8 cellular contexts compared by ENCODE assay signal in the genomic region with DNA sequence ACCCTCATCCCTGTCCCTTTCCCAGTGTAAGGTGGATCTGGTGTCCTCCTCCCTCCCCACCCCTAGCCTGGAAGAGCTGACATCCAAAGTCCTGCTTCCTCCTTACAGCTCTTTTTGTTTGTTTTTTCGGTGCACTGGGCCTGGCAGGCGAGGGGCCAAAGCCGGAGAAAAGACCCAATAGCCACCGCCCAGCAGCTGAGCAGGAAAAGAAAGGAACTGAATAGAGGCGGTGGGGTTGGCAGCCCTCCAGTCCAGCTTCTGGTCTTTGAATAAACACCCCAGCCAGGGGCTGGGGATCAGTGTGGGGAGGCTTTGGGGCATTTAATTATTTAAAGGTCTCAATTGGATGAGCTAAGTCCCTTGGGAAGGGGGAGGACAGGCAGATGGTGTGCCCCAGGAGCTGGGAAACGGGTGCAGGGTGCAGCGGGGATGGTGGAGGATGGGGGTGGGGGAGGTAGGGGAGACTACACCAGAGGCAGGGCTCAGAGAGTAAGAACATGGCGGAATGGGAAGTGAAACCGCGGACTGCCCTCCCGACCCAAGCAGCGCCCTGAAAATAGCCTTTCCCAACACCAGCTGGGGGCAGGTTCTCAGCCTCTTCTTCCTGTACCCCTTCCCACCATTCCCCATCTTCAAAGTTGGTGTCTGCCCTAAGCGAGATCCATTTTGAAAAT. TPM values are rescaled to one million over a fixed set of nuclear protein-coding genes. Genes with fewer than 3 reads are reported as not detected.
DNase-seq lines count a peak whose midpoint lies in the region; ATAC-seq, FAIRE-seq and TF ChIP-seq lines count a peak whose summit lies in the region.

No MANE protein-coding gene starts in this region.

- intact Hi-C loops in left ventricle myocardium inferior (cut with micrococcal nuclease): no loop called here

- no peaks in the 10 kb centered on the region for H3K36me3 ChIP-seq in BLaER1
- H3K36me3 ChIP-seq in KMS-11 (ENCODE audit: insufficient read depth): no peaks in the 10 kb centered on the region
- no peaks in the 10 kb centered on the region for H3K36me3 ChIP-seq in SJCRH30
- H3K36me3 ChIP-seq in left ventricle myocardium inferior: no peaks in the 10 kb centered on the region
- H3K36me3 ChIP-seq in small intestine (ENCODE audit: control insufficient read depth in 2 of 2, insufficient read depth in 2 of 2, low read length in 2 of 2): no peaks in the 10 kb centered on the region

- no peak overlapping the region; the same call in 1 of the 2 replicates for H2AFZ ChIP-seq in KMS-11 (ENCODE audit: low read depth)

- H3K27me3 ChIP-seq in BLaER1 (no peaks in the 10 kb centered on the region), KMS-11 (ENCODE audit: insufficient read depth, low read depth) (no peaks in the 10 kb centered on the region), SJCRH30 (no peaks in the 10 kb centered on the region), left ventricle myocardium inferior (ENCODE audit: low read depth) (no peaks in the 10 kb centered on the region), small intestine (ENCODE audit: control insufficient read depth in 2 of 2, insufficient read depth in 2 of 2, low read length in 2 of 2) (no peaks in the 10 kb centered on the region)

- peak overlapping the region; percentile 93 for H3K9ac ChIP-seq in BLaER1
- H3K9ac ChIP-seq in KMS-11: peak overlapping the region; percentile 69; the same call in 1 of the 2 replicates

- H3K9me3 Mint-ChIP-seq in WTC11: no peaks in the 10 kb centered on the region

- H3K79me2 ChIP-seq in KMS-11 (ENCODE audit: insufficient read depth, low read depth): 0 out of 2 replicates have a peak, but pooled peaks cover 10% of the 10 kb centered on the region

- H3K9me3 ChIP-seq in BLaER1 (no peaks in the 10 kb centered on the region), SJCRH30 (replicated peaks) (no peaks in the 10 kb centered on the region), left ventricle myocardium inferior (replicated peaks) (no peaks in the 10 kb centered on the region), small intestine (ENCODE audit: control insufficient read depth, low read depth) (no peaks in the 10 kb centered on the region)

- no peaks in the 10 kb centered on the region for H3K36me3 Mint-ChIP-seq in WTC11

- 34 to 38% (median 38%) methylated on average over 12 to 13 of the region's 13 CpGs for WGBS in small intestine, 3 donors

- peaks cover 60% of the 10 kb centered on the region for H3K4me1 Mint-ChIP-seq in WTC11

- H3K27ac Mint-ChIP-seq in WTC11: no peak overlapping the region

- FAIRE-seq in small intestine (lab: Jason Lieb, UNC): no peak

- H3K4me3 ChIP-seq in BLaER1: peak overlapping the region; percentile 61
- no peak overlapping the region for H3K4me3 ChIP-seq in KMS-11 (IDR thresholded peaks at IDR 0.05; ENCODE audit: insufficient read depth, low read depth, low read length)
- peak overlapping the region; percentile 35 for H3K4me3 ChIP-seq in SJCRH30
- no peak overlapping the region for H3K4me3 ChIP-seq in left ventricle myocardium inferior
- no peak overlapping the region for H3K4me3 ChIP-seq in small intestine (ENCODE audit: low read depth in 1 of 2, low read length in 2 of 2)

- TF ChIP-seq CTCF in KMS-11 (conservative IDR thresholded peaks at IDR 0.05; ENCODE audit: low read depth, low read length) (no peak), left ventricle myocardium inferior (IDR thresholded peaks at IDR 0.05; ENCODE audit: borderline replicate concordance) (no peak), WTC11 (IDR thresholded peaks at IDR 0.05) (no peak)

- ATAC-seq in WTC11 (no peak), HG03571 (IDR thresholded peaks at IDR 0.05; ENCODE audit: unreplicated experiment) (no peak)

- H3K27me3 Mint-ChIP-seq in WTC11 (ENCODE audit: low read depth): peaks cover 75% of the 10 kb centered on the region

- H3K4me1 ChIP-seq in BLaER1: peaks cover 78% of the 10 kb centered on the region
- H3K4me1 ChIP-seq in KMS-11 (ENCODE audit: low read depth, poor library complexity, severe bottlenecking): peaks cover 93% of the 10 kb centered on the region
- peaks cover 67% of the 10 kb centered on the region for H3K4me1 ChIP-seq in SJCRH30
- H3K4me1 ChIP-seq in left ventricle myocardium inferior: peaks cover 78% of the 10 kb centered on the region
- H3K4me1 ChIP-seq in small intestine (ENCODE audit: control insufficient read depth in 2 of 2, insufficient read depth in 1 of 2, low read depth in 1 of 2, low read length in 1 of 2): peaks cover 29 to 39% of the 10 kb centered on the region in 2 donors

- peak overlapping the region; percentile 99 for H3K27ac ChIP-seq in BLaER1
- peak overlapping the region; percentile 89 for H3K27ac ChIP-seq in KMS-11
- H3K27ac ChIP-seq in SJCRH30: peak overlapping the region; percentile 51
- H3K27ac ChIP-seq in left ventricle myocardium inferior (replicated peaks): peak overlapping the region; percentile 95
- H3K27ac ChIP-seq in small intestine (ENCODE audit: low read depth in 1 of 2, low read length in 1 of 2): peak overlapping the region; percentile 62 to 65

- CTCF ChIA-PET in WTC11 (lab: Charles Lee): interaction anchor here (0.5 to 5.6 kb wide), 15 partner anchors 9 to 285 kb away, joined by 3 to 99 read pairs (median 6); partner anchors contain the start of genes ADORA1 and BTG2

- DNase-seq in SJCRH30 (peak; percentile 89 to 95), left ventricle myocardium inferior (peak; percentile 83), small intestine (no peak), WTC11 (ENCODE audit: low spot score) (no peak)
- DNase-seq in activated CD4-positive, CD25-positive, alpha-beta regulatory T cell (lab: John Stamatoyannopoulos, UW): no peak

- no peaks in the 10 kb centered on the region for H4K20me1 ChIP-seq in BLaER1
- no peaks in the 10 kb centered on the region for H4K20me1 ChIP-seq in KMS-11 (ENCODE audit: insufficient read depth)

- no peak overlapping the region for H3K4me3 Mint-ChIP-seq in WTC11

- POLR2A ChIA-PET in WTC11 (lab: Charles Lee): interaction anchor here (0.9 to 3.6 kb wide), 4 partner anchors 18 to 53 kb away, joined by 3 to 37 read pairs (median 5); partner anchors contain the start of gene BTG2

- H3K4me2 ChIP-seq in BLaER1 (peak overlapping the region; percentile 97), KMS-11 (peak overlapping the region; percentile 100)

TF ChIP-seq in WTC11, 78 proteins besides CTCF, POLR2A, EP300 and RAD21 (continues in another document):
- TF ChIP-seq E2F5 (CRISPR knock-in tag; IDR thresholded peaks at IDR 0.05) (no peak), MYBL2 (CRISPR knock-in tag; IDR thresholded peaks at IDR 0.05) (no peak), KAT7 (CRISPR knock-in tag; IDR thresholded peaks at IDR 0.05; ENCODE audit: borderline replicate concordance) (no peak), IRF2 (CRISPR knock-in tag; IDR thresholded peaks at IDR 0.05; ENCODE audit: borderline replicate concordance, low read depth) (no peak), E2F4 (CRISPR knock-in tag; IDR thresholded peaks at IDR 0.05; ENCODE audit: borderline replicate concordance, low read depth) (no peak), ERG (CRISPR knock-in tag; IDR thresholded peaks at IDR 0.05) (no peak), ZNF138 (CRISPR knock-in tag; conservative IDR thresholded peaks at IDR 0.05) (no peak), CREB1 (CRISPR knock-in tag; IDR thresholded peaks at IDR 0.05) (no peak), ZNF232 (CRISPR knock-in tag; IDR thresholded peaks at IDR 0.05) (no peak), EMX1 (CRISPR knock-in tag; IDR thresholded peaks at IDR 0.05) (no peak)

RNA-seq across cellular contexts. Expression of gene BTG2, which starts 20.2 kb away (rescaled TPM):
- total RNA-seq in SJCRH30 (2014; rRNA removed; shearing (Covaris generic)): 59.8 and 63.1 TPM in 2 replicates
- total RNA-seq in left ventricle myocardium inferior: 73.7 TPM
- polyA plus RNA-seq in small intestine: 100 to 1,000 TPM in 1 of 3 donors, 10 to 100 TPM in 2; 15.9 to 101 (median 23.5) TPM
- 13.5 to 19.4 TPM (median 15.4 TPM) in 3 replicates for total RNA-seq in WTC11 (2021)

RNA-seq across cellular contexts. Expression of gene FMOD, which starts 25.4 kb away (rescaled TPM):
- 7.5 and 7.6 TPM in 2 replicates for total RNA-seq in SJCRH30 (2014; rRNA removed; shearing (Covaris generic))
- 11.2 TPM for total RNA-seq in left ventricle myocardium inferior
- polyA plus RNA-seq in small intestine: 10 to 100 TPM in 1 of 3 donors, 1 to 10 TPM in 1, under 1 TPM in 1; 0.89 to 11.2 (median 5.4) TPM
- 0.05 to 0.79 TPM (median 0.14 TPM) in 3 replicates for total RNA-seq in WTC11 (2021)

Comparison
In these comparisons a context has a peak if more than half of its experiments do, and no peak if none do; other contexts are left out.
1. H3K4me3 ChIP-seq: peak in BLaER1 (single experiment) and SJCRH30 (single experiment); none in KMS-11 (single experiment), left ventricle myocardium inferior (single experiment) and small intestine (0 of 2).
2. DNase-seq: peak in SJCRH30 (2 of 2) and left ventricle myocardium inferior (single experiment); none in small intestine (single experiment), activated CD4-positive, CD25-positive, alpha-beta regulatory T cell (0 of 4) and WTC11 (single experiment).
3. Peak in every context shown above with its lines, with median percentiles within 50 percentile points of each other: H3K27ac ChIP-seq.